ENCODE assay signal across 11 cellular contexts in genomic region chr12:101375573-101375972, GRCh38.
"Had no signal": no experiment of that assay in that cellular context is flagged by ENCODE, and none has a peak within 500 bp of the region (broad histone marks: within the 10 kb centered on the region; RNA-seq: fewer than 3 reads in every experiment).

No MANE protein-coding gene starts in this region.

- H3K9me3 Mint-ChIP-seq: naive thymus-derived CD8-positive, alpha-beta T cell had no signal

- H3K4me3 ChIP-seq: ascending aorta, cardiac muscle cell, left ventricle myocardium inferior, suprapubic skin had no signal

- H3K9me3 ChIP-seq: ascending aorta, left ventricle myocardium inferior, suprapubic skin had no signal

- DNase-seq: activated CD4-positive, alpha-beta T cell treated with anti-CD3 and anti-CD28 coated beads for 48 hours; hippocampal formation; left ventricle myocardium inferior; naive thymus-derived CD8-positive, alpha-beta T cell; posterior cingulate gyrus; stimulated activated CD4-positive, alpha-beta T cell treated with anti-CD3 and anti-CD28 coated beads, Interleukin-2, amount 100 ng/mL, for 48 hours; stimulated activated naive CD4-positive, alpha-beta T cell treated with Interleukin-2 at 50 U/mL for 16 hours; trophoblast cell had no signal

- H3K4me1 ChIP-seq: ascending aorta, left ventricle myocardium inferior, suprapubic skin had no signal

- H3K27ac ChIP-seq: ascending aorta, cardiac muscle cell, left ventricle myocardium inferior, suprapubic skin had no signal

- H3K4me3 Mint-ChIP-seq: naive thymus-derived CD8-positive, alpha-beta T cell had no signal

- ATAC-seq: naive thymus-derived CD8-positive, alpha-beta T cell had no signal

- H3K27me3 Mint-ChIP-seq: naive thymus-derived CD8-positive, alpha-beta T cell had no signal

- H3K27me3 ChIP-seq: ascending aorta, cardiac muscle cell, suprapubic skin had no signal
